In the genomic region with DNA sequence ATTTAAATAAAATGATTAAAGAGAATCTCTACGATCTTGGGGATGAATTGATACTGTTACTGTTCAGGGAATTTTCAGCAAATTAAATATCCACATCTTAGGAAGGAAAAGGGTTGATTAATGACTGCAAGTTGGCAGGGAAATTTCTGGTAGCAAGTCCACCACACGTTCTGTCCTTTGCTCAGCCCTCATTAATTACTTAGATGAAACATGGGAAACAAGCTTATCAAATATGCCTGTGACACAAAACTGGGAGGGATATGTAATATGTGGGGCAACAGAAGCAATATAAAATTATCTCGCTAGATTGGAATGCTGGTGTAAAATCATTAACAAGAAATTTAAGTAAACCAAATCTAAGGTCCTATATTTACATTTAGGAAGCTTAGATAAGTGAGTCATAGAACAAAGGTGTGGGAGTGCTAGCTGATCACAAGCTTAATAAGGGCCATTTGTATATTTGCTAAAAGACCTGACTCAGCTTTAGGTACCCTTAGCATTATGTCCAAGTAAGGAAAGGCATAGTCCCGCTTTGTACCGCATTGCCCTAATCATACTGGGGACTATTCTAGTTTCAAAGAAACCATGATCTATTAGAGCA, we compare ENCODE assay signal across 1 cellular context.
TF ChIP-seq lines count a peak whose summit lies in the region.

No MANE protein-coding gene starts in this region.

TF ChIP-seq in K562, 482 proteins besides CTCF, POLR2A, EP300 and RAD21:
- TF ChIP-seq GABPA (tag; conservative IDR thresholded peaks at IDR 0.05; ENCODE audit: low read depth) (no peak), ZKSCAN8 (CRISPR knock-in tag; IDR thresholded peaks at IDR 0.05) (no peak), ETS2 (tag; IDR thresholded peaks at IDR 0.05; ENCODE audit: borderline replicate concordance, poor library complexity, severe bottlenecking) (no peak), RBFOX2 (IDR thresholded peaks at IDR 0.05; ENCODE audit: low read depth, low read length) (no peak), THRAP3 (IDR thresholded peaks at IDR 0.05; ENCODE audit: borderline replicate concordance) (no peak), SRSF7 (optimal IDR thresholded peaks at IDR 0.05; ENCODE audit: low read depth, low read length) (no peak), HDGF (IDR thresholded peaks at IDR 0.05) (no peak), ADNP (tag; IDR thresholded peaks at IDR 0.05) (no peak), HNRNPL (IDR thresholded peaks at IDR 0.05; ENCODE audit: low read depth, low read length) (no peak), MAFF (IDR thresholded peaks at IDR 0.05; ENCODE audit: low read length) (peak; percentile 34; the same call in 1 of the 2 replicates), TCF7L2 (IDR thresholded peaks at IDR 0.05; ENCODE audit: low read depth, low read length) (no peak), ZKSCAN3 (CRISPR knock-in tag; IDR thresholded peaks at IDR 0.05) (no peak), MAFK (IDR thresholded peaks at IDR 0.05; ENCODE audit: low read length) (0 out of 2 replicates have a peak, but pooled peaks have one; percentile 33), ZNF316 (IDR thresholded peaks at IDR 0.05) (peak; percentile 27; the same call in 1 of the 2 replicates), ETV1 (tag; conservative IDR thresholded peaks at IDR 0.05; ENCODE audit: low read depth) (no peak), RFX1 (IDR thresholded peaks at IDR 0.05) (no peak), ZSCAN32 (CRISPR knock-in tag; IDR thresholded peaks at IDR 0.05) (no peak), FOSL1 (tag; conservative IDR thresholded peaks at IDR 0.05) (no peak), ZFX (CRISPR knock-in tag; IDR thresholded peaks at IDR 0.05) (no peak)
- TF ChIP-seq, protein P1, sequence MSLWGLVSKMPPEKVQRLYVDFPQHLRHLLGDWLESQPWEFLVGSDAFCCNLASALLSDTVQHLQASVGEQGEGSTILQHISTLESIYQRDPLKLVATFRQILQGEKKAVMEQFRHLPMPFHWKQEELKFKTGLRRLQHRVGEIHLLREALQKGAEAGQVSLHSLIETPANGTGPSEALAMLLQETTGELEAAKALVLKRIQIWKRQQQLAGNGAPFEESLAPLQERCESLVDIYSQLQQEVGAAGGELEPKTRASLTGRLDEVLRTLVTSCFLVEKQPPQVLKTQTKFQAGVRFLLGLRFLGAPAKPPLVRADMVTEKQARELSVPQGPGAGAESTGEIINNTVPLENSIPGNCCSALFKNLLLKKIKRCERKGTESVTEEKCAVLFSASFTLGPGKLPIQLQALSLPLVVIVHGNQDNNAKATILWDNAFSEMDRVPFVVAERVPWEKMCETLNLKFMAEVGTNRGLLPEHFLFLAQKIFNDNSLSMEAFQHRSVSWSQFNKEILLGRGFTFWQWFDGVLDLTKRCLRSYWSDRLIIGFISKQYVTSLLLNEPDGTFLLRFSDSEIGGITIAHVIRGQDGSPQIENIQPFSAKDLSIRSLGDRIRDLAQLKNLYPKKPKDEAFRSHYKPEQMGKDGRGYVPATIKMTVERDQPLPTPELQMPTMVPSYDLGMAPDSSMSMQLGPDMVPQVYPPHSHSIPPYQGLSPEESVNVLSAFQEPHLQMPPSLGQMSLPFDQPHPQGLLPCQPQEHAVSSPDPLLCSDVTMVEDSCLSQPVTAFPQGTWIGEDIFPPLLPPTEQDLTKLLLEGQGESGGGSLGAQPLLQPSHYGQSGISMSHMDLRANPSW (CRISPR knock-in tag; IDR thresholded peaks at IDR 0.05), result no peak
- TF ChIP-seq, protein P2, sequence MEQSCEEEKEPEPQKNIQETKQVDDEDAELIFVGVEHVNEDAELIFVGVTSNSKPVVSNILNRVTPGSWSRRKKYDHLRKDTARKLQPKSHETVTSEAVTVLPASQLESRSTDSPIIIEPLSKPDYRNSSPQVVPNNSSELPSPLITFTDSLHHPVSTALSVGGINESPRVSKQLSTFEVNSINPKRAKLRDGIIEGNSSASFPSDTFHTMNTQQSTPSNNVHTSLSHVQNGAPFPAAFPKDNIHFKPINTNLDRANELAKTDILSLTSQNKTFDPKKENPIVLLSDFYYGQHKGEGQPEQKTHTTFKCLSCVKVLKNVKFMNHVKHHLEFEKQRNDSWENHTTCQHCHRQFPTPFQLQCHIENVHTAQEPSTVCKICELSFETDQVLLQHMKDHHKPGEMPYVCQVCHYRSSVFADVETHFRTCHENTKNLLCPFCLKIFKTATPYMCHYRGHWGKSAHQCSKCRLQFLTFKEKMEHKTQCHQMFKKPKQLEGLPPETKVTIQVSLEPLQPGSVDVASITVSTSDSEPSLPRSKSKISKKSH (CRISPR knock-in tag; IDR thresholded peaks at IDR 0.05), result no peak
- TF ChIP-seq, protein P3, sequence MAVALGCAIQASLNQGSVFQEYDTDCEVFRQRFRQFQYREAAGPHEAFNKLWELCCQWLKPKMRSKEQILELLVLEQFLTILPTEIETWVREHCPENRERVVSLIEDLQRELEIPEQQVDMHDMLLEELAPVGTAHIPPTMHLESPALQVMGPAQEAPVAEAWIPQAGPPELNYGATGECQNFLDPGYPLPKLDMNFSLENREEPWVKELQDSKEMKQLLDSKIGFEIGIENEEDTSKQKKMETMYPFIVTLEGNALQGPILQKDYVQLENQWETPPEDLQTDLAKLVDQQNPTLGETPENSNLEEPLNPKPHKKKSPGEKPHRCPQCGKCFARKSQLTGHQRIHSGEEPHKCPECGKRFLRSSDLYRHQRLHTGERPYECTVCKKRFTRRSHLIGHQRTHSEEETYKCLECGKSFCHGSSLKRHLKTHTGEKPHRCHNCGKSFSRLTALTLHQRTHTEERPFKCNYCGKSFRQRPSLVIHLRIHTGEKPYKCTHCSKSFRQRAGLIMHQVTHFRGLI (CRISPR knock-in tag; IDR thresholded peaks at IDR 0.05), result no peak
- TF ChIP-seq, protein P4, sequence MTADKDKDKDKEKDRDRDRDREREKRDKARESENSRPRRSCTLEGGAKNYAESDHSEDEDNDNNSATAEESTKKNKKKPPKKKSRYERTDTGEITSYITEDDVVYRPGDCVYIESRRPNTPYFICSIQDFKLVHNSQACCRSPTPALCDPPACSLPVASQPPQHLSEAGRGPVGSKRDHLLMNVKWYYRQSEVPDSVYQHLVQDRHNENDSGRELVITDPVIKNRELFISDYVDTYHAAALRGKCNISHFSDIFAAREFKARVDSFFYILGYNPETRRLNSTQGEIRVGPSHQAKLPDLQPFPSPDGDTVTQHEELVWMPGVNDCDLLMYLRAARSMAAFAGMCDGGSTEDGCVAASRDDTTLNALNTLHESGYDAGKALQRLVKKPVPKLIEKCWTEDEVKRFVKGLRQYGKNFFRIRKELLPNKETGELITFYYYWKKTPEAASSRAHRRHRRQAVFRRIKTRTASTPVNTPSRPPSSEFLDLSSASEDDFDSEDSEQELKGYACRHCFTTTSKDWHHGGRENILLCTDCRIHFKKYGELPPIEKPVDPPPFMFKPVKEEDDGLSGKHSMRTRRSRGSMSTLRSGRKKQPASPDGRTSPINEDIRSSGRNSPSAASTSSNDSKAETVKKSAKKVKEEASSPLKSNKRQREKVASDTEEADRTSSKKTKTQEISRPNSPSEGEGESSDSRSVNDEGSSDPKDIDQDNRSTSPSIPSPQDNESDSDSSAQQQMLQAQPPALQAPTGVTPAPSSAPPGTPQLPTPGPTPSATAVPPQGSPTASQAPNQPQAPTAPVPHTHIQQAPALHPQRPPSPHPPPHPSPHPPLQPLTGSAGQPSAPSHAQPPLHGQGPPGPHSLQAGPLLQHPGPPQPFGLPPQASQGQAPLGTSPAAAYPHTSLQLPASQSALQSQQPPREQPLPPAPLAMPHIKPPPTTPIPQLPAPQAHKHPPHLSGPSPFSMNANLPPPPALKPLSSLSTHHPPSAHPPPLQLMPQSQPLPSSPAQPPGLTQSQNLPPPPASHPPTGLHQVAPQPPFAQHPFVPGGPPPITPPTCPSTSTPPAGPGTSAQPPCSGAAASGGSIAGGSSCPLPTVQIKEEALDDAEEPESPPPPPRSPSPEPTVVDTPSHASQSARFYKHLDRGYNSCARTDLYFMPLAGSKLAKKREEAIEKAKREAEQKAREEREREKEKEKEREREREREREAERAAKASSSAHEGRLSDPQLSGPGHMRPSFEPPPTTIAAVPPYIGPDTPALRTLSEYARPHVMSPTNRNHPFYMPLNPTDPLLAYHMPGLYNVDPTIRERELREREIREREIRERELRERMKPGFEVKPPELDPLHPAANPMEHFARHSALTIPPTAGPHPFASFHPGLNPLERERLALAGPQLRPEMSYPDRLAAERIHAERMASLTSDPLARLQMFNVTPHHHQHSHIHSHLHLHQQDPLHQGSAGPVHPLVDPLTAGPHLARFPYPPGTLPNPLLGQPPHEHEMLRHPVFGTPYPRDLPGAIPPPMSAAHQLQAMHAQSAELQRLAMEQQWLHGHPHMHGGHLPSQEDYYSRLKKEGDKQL (CRISPR knock-in tag; IDR thresholded peaks at IDR 0.05; ENCODE audit: borderline replicate concordance), result no peak
- TF ChIP-seq, protein P5, sequence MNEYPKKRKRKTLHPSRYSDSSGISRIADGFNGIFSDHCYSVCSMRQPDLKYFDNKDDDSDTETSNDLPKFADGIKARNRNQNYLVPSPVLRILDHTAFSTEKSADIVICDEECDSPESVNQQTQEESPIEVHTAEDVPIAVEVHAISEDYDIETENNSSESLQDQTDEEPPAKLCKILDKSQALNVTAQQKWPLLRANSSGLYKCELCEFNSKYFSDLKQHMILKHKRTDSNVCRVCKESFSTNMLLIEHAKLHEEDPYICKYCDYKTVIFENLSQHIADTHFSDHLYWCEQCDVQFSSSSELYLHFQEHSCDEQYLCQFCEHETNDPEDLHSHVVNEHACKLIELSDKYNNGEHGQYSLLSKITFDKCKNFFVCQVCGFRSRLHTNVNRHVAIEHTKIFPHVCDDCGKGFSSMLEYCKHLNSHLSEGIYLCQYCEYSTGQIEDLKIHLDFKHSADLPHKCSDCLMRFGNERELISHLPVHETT (CRISPR knock-in tag; conservative IDR thresholded peaks at IDR 0.05 in 1 of 2, IDR thresholded peaks at IDR 0.05 in 1 of 2), result no peak
- TF ChIP-seq, protein P6, sequence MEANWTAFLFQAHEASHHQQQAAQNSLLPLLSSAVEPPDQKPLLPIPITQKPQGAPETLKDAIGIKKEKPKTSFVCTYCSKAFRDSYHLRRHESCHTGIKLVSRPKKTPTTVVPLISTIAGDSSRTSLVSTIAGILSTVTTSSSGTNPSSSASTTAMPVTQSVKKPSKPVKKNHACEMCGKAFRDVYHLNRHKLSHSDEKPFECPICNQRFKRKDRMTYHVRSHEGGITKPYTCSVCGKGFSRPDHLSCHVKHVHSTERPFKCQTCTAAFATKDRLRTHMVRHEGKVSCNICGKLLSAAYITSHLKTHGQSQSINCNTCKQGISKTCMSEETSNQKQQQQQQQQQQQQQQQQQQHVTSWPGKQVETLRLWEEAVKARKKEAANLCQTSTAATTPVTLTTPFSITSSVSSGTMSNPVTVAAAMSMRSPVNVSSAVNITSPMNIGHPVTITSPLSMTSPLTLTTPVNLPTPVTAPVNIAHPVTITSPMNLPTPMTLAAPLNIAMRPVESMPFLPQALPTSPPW (CRISPR knock-in tag; IDR thresholded peaks at IDR 0.05), result no peak
- TF ChIP-seq, protein P7, sequence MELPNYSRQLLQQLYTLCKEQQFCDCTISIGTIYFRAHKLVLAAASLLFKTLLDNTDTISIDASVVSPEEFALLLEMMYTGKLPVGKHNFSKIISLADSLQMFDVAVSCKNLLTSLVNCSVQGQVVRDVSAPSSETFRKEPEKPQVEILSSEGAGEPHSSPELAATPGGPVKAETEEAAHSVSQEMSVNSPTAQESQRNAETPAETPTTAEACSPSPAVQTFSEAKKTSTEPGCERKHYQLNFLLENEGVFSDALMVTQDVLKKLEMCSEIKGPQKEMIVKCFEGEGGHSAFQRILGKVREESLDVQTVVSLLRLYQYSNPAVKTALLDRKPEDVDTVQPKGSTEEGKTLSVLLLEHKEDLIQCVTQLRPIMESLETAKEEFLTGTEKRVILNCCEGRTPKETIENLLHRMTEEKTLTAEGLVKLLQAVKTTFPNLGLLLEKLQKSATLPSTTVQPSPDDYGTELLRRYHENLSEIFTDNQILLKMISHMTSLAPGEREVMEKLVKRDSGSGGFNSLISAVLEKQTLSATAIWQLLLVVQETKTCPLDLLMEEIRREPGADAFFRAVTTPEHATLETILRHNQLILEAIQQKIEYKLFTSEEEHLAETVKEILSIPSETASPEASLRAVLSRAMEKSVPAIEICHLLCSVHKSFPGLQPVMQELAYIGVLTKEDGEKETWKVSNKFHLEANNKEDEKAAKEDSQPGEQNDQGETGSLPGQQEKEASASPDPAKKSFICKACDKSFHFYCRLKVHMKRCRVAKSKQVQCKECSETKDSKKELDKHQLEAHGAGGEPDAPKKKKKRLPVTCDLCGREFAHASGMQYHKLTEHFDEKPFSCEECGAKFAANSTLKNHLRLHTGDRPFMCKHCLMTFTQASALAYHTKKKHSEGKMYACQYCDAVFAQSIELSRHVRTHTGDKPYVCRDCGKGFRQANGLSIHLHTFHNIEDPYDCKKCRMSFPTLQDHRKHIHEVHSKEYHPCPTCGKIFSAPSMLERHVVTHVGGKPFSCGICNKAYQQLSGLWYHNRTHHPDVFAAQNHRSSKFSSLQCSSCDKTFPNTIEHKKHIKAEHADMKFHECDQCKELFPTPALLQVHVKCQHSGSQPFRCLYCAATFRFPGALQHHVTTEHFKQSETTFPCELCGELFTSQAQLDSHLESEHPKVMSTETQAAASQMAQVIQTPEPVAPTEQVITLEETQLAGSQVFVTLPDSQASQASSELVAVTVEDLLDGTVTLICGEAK (IDR thresholded peaks at IDR 0.05), result no peak
- TF ChIP-seq, protein P7 (CRISPR knock-in tag; IDR thresholded peaks at IDR 0.05), result no peak
